Comparison of ENCODE assay signal across 11 cellular contexts in the genomic region with DNA sequence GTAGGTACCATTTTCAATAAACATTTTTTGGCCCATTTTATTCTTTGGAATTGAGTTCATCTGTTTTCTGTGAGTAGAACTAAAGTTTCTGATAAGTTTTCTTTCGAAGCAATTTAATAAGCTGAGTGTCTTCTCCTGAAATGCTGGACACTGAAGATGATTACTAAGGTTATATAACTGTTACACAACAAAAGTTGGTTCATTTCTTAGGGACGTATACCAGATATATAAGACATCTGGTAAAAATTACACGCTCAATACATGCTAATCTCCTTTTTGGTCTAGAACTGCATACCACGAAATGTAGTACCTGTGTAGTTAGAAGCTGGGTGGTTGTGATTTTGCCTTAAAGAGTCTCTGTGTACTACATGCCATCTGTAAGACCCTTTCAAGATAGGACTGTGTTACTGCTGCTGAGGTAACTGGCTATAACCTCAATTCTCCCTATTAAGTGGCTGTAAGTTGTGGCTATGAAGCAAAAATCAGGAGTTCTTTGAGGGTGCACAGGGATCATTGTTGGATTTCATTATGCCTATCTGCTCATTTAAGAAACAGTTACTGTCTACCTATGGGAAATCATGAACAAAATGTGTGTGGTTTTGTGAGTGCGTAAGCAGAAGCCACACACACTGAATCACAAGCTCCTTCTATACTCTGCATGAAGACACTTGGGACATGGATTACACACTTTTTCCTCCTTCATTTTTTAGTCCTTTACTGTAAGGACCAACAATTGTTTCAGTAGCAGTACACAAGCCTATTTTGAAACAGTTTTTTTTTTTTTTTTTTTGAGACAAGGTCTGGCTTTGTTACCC.
DNase-seq lines count a peak whose midpoint lies in the region; TF ChIP-seq lines count a peak whose summit lies in the region.
"Had no signal": no experiment of that assay in that cellular context is flagged by ENCODE, and none has a peak within 500 bp of the region (broad histone marks: within the 10 kb centered on the region; RNA-seq: fewer than 3 reads in every experiment).

No MANE protein-coding gene starts in this region.

- peaks cover 42 to 76% (median 64%) of the 10 kb centered on the region in 10 experiments for H3K4me1 ChIP-seq in BLaER1 treated with 17β-estradiol and CSF1 and Interleukin-3, amounts not matched to agents 10 nM and 100 nM

- H3K27ac Mint-ChIP-seq in activated naive CD8-positive, alpha-beta T cell, result peak overlapping the region; percentile 54
- H3K27ac Mint-ChIP-seq in mesothelial cell of epicardium, result peak overlapping the region; percentile 88

- H3K36me3 Mint-ChIP-seq in activated naive CD8-positive, alpha-beta T cell, result no peaks in the 10 kb centered on the region
- no peaks in the 10 kb centered on the region for H3K36me3 Mint-ChIP-seq in mesothelial cell of epicardium

- H3K4me1 Mint-ChIP-seq in activated naive CD8-positive, alpha-beta T cell (ENCODE audit: low read depth), result peaks cover 36% of the 10 kb centered on the region
- H3K4me1 Mint-ChIP-seq in mesothelial cell of epicardium, result peaks cover 25% of the 10 kb centered on the region

- DNase-seq in HT1080 (ENCODE audit: low read depth) (peak; percentile 27), mesothelial cell of epicardium (ENCODE audit: low spot score in 2 of 2, unreplicated experiment in 2 of 2) (no peak), NCI-H526 treated with DMSO at 0.1 percent for 48 hours (lab: John Stamatoyannopoulos, UW) (no peak), NCI-H345 (lab: John Stamatoyannopoulos, UW) (no peak), NCI-H82 treated with DMSO at 0.1 percent for 48 hours (lab: John Stamatoyannopoulos, UW; ENCODE audit: unreplicated experiment) (no peak)
- DNase-seq: activated CD8-positive, alpha-beta memory T cell treated with anti-CD3 and anti-CD28 coated beads for 24 hours; NCI-H1048; upper lobe of right lung had no signal

- H3K27ac ChIP-seq in BLaER1 treated with 17β-estradiol and CSF1 and Interleukin-3, amounts not matched to agents 10 nM and 100 nM, result peak overlapping the region in 6 of 11 experiments; percentile 1 to 70 (median 56); a peak in 7 of 22 replicates
- H3K27ac ChIP-seq: upper lobe of right lung had no signal

- no peak overlapping the region; a peak in 1 of 22 replicates for H3K9ac ChIP-seq in BLaER1 treated with 17β-estradiol and CSF1 and Interleukin-3, amounts not matched to agents 10 nM and 100 nM
- H3K9ac ChIP-seq: SK-N-SH had no signal

- no peaks in the 10 kb centered on the region for H3K9me3 ChIP-seq in BLaER1 treated with 17β-estradiol and CSF1 and Interleukin-3, amounts not matched to agents 10 nM and 100 nM (replicated peaks in 1 of 11)
- H3K9me3 ChIP-seq: SK-N-SH, upper lobe of right lung had no signal

- H3K4me3 ChIP-seq in BLaER1 treated with 17β-estradiol and CSF1 and Interleukin-3, amounts not matched to agents 10 nM and 100 nM, result no peak overlapping the region
- H3K4me3 ChIP-seq: upper lobe of right lung had no signal

- TF ChIP-seq CTCF in mesothelial cell of epicardium (IDR thresholded peaks at IDR 0.05; ENCODE audit: unreplicated experiment), result no peak

- H3K27me3 ChIP-seq in BLaER1 treated with 17β-estradiol and CSF1 and Interleukin-3, amounts not matched to agents 10 nM and 100 nM, result no peaks in the 10 kb centered on the region
- H3K27me3 ChIP-seq: upper lobe of right lung had no signal

- H4K20me1 ChIP-seq in BLaER1 treated with 17β-estradiol and CSF1 and Interleukin-3, amounts not matched to agents 10 nM and 100 nM, result peaks cover 0 to 15% (median 0%) of the 10 kb centered on the region in 11 experiments; a peak in 1 of 22 replicates

- peak overlapping the region; percentile 2 to 79 (median 69); a peak in 19 of 22 replicates for H3K4me2 ChIP-seq in BLaER1 treated with 17β-estradiol and CSF1 and Interleukin-3, amounts not matched to agents 10 nM and 100 nM
- H3K4me2 ChIP-seq: SK-N-SH had no signal

- no peaks in the 10 kb centered on the region for H3K27me3 Mint-ChIP-seq in activated naive CD8-positive, alpha-beta T cell
- no peaks in the 10 kb centered on the region for H3K27me3 Mint-ChIP-seq in mesothelial cell of epicardium (ENCODE audit: low read depth)

- peak overlapping the region; percentile 1 for H3K4me3 Mint-ChIP-seq in activated naive CD8-positive, alpha-beta T cell
- H3K4me3 Mint-ChIP-seq in mesothelial cell of epicardium, result no peak overlapping the region

- H3K36me3 ChIP-seq in BLaER1 treated with 17β-estradiol and CSF1 and Interleukin-3, amounts not matched to agents 10 nM and 100 nM, result peaks cover 0 to 31% (median 0%) of the 10 kb centered on the region in 11 experiments; a peak in 4 of 22 replicates

- H3K9me3 Mint-ChIP-seq in activated naive CD8-positive, alpha-beta T cell (ENCODE audit: low read depth), result no peaks in the 10 kb centered on the region
- H3K9me3 Mint-ChIP-seq in mesothelial cell of epicardium, result no peaks in the 10 kb centered on the region
